In genomic region chr5:172844577-172844838, GRCh38 we compare ENCODE assay signal across 17 cellular contexts. TPM values are rescaled to one million over a fixed set of nuclear protein-coding genes. Genes with fewer than 3 reads are reported as not detected.
DNase-seq lines count a peak whose midpoint lies in the region; ATAC-seq and TF ChIP-seq lines count a peak whose summit lies in the region.
"Had no signal": no experiment of that assay in that cellular context is flagged by ENCODE, and none has a peak within 500 bp of the region (broad histone marks: within the 10 kb centered on the region; RNA-seq: fewer than 3 reads in every experiment).

No MANE protein-coding gene starts in this region.

- peak overlapping the region in 4 of 10 experiments; percentile 7 to 47 (median 32); a peak in 6 of 20 replicates for H3K4me3 ChIP-seq in BLaER1 treated with 17β-estradiol and CSF1 and Interleukin-3, amounts not matched to agents 10 nM and 100 nM
- peak overlapping the region; percentile 60 for H3K4me3 ChIP-seq in Loucy (ENCODE audit: low read length, poor library complexity, severe bottlenecking)
- no peak overlapping the region for H3K4me3 ChIP-seq in lower lobe of right lung
- H3K4me3 ChIP-seq: SJCRH30 had no signal

- H3K27ac Mint-ChIP-seq in stimulated activated naive B cell treated with anti-CD40 and anti-IgM and Interleukin-4, amounts not matched to agents 10 μg/mL and 1 μg/mL and 100 μg/mL, for 72 hours, result peak overlapping the region; percentile 88
- H3K27ac Mint-ChIP-seq: CD4-positive, CD25-positive, alpha-beta regulatory T cell had no signal

- peaks cover 0 to 34% (median 3%) of the 10 kb centered on the region in 11 experiments; a peak in 11 of 22 replicates for H4K20me1 ChIP-seq in BLaER1 treated with 17β-estradiol and CSF1 and Interleukin-3, amounts not matched to agents 10 nM and 100 nM
- H4K20me1 ChIP-seq in Loucy (ENCODE audit: insufficient read depth, low read length, poor library complexity, severe bottlenecking), result peaks cover 44% of the 10 kb centered on the region

- H3K4me3 Mint-ChIP-seq in stimulated activated naive B cell treated with anti-CD40 and anti-IgM and Interleukin-4, amounts not matched to agents 10 μg/mL and 1 μg/mL and 100 μg/mL, for 72 hours, result no peak overlapping the region
- H3K4me3 Mint-ChIP-seq: CD4-positive, CD25-positive, alpha-beta regulatory T cell had no signal

- H3K9me2 ChIP-seq in Loucy (replicated peaks; ENCODE audit: low read depth, low read length), result no peaks in the 10 kb centered on the region

- H3K9ac ChIP-seq in BLaER1 treated with 17β-estradiol and CSF1 and Interleukin-3, amounts not matched to agents 10 nM and 100 nM, result peak overlapping the region; percentile 0 to 79 (median 52); a peak in 20 of 22 replicates
- H3K9ac ChIP-seq in Loucy (ENCODE audit: low read depth, low read length, poor library complexity, severe bottlenecking), result peak overlapping the region; percentile 64

- H3K79me2 ChIP-seq in Loucy (ENCODE audit: insufficient read depth, low read length), result peaks cover 100% of the 10 kb centered on the region

- H3K9me3 ChIP-seq in BLaER1 treated with 17β-estradiol and CSF1 and Interleukin-3, amounts not matched to agents 10 nM and 100 nM (replicated peaks in 1 of 11), result no peaks in the 10 kb centered on the region
- H3K9me3 ChIP-seq in Loucy (ENCODE audit: insufficient read depth, low read depth, low read length) (no peaks in the 10 kb centered on the region), lower lobe of right lung (no peaks in the 10 kb centered on the region)
- H3K9me3 ChIP-seq: Caco-2, SJCRH30 had no signal

- H3K27ac ChIP-seq in BLaER1 treated with 17β-estradiol and CSF1 and Interleukin-3, amounts not matched to agents 10 nM and 100 nM, result peak overlapping the region in 10 of 11 experiments; percentile 28 to 87 (median 72); a peak in 19 of 22 replicates
- peak overlapping the region; percentile 21 for H3K27ac ChIP-seq in lower lobe of right lung
- H3K27ac ChIP-seq: SJCRH30 had no signal

- peaks cover 62 to 81% of the 10 kb centered on the region in 2 donors for H3K4me1 Mint-ChIP-seq in stimulated activated naive B cell treated with anti-CD40 and anti-IgM and Interleukin-4, amounts not matched to agents 10 μg/mL and 1 μg/mL and 100 μg/mL, for 72 hours

- no peak for TF ChIP-seq CTCF in Loucy (conservative IDR thresholded peaks at IDR 0.05; ENCODE audit: low read length)
- TF ChIP-seq CTCF in lower lobe of right lung (IDR thresholded peaks at IDR 0.05), result no peak

- peaks cover 20 to 41% of the 10 kb centered on the region in 2 donors for H3K36me3 Mint-ChIP-seq in stimulated activated naive B cell treated with anti-CD40 and anti-IgM and Interleukin-4, amounts not matched to agents 10 μg/mL and 1 μg/mL and 100 μg/mL, for 72 hours

- no peak for ATAC-seq in lower lobe of right lung
- ATAC-seq in stimulated activated naive B cell treated with anti-CD40 and anti-IgM and Interleukin-4, amounts not matched to agents 10 μg/mL and 1 μg/mL and 100 μg/mL, for 72 hours (replicated peaks), result no peak
- ATAC-seq: PC-3 had no signal

- H3K4me2 ChIP-seq in BLaER1 treated with 17β-estradiol and CSF1 and Interleukin-3, amounts not matched to agents 10 nM and 100 nM, result peak overlapping the region; percentile 77 to 100 (median 93)
- peak overlapping the region; percentile 81 for H3K4me2 ChIP-seq in Loucy (ENCODE audit: low read depth, low read length, poor library complexity, severe bottlenecking)

- peaks cover 81 to 100% (median 100%) of the 10 kb centered on the region in 10 experiments for H3K4me1 ChIP-seq in BLaER1 treated with 17β-estradiol and CSF1 and Interleukin-3, amounts not matched to agents 10 nM and 100 nM
- peaks cover 68% of the 10 kb centered on the region for H3K4me1 ChIP-seq in Loucy (ENCODE audit: insufficient read depth, low read length, poor library complexity, severe bottlenecking)
- H3K4me1 ChIP-seq in lower lobe of right lung, result peaks cover 65% of the 10 kb centered on the region

- peaks cover 0 to 67% (median 6%) of the 10 kb centered on the region in 11 experiments; a peak in 7 of 22 replicates for H3K36me3 ChIP-seq in BLaER1 treated with 17β-estradiol and CSF1 and Interleukin-3, amounts not matched to agents 10 nM and 100 nM
- peaks cover 7% of the 10 kb centered on the region; the same call in 1 of the 2 replicates for H3K36me3 ChIP-seq in Loucy (ENCODE audit: insufficient read depth, low read length)
- H3K36me3 ChIP-seq in lower lobe of right lung, result peaks cover 7% of the 10 kb centered on the region

- no peaks in the 10 kb centered on the region for H3F3A ChIP-seq in Loucy (ENCODE audit: low read depth)

- DNase-seq in lower lobe of right lung (no peak), A172 (ENCODE audit: low spot score) (no peak), amygdala (lab: John Stamatoyannopoulos, UW) (no peak), NCI-H524 (lab: John Stamatoyannopoulos, UW) (no peak)
- no peak for DNase-seq in stimulated activated naive B cell treated with anti-CD40 and anti-IgM and Interleukin-4, amounts not matched to agents 10 μg/mL and 1 μg/mL and 100 μg/mL, for 72 hours
- DNase-seq: Caco-2; CD4-positive, CD25-positive, alpha-beta regulatory T cell; GOT3; KG1; NCI-H1417; NCI-H187; NCI-H2227 treated with DMSO at 0.1 percent for 48 hours; NCI-H524 treated with DMSO at 0.1 percent for 48 hours; PC-3; SJCRH30 had no signal

- H3K27me3 ChIP-seq in BLaER1 treated with 17β-estradiol and CSF1 and Interleukin-3, amounts not matched to agents 10 nM and 100 nM, result no peaks in the 10 kb centered on the region
- H3K27me3 ChIP-seq in Loucy (ENCODE audit: insufficient read depth, low read length, poor library complexity, severe bottlenecking) (no peaks in the 10 kb centered on the region), lower lobe of right lung (ENCODE audit: low read depth) (no peaks in the 10 kb centered on the region)
- H3K27me3 ChIP-seq: SJCRH30 had no signal

- H3K27me3 Mint-ChIP-seq in stimulated activated naive B cell treated with anti-CD40 and anti-IgM and Interleukin-4, amounts not matched to agents 10 μg/mL and 1 μg/mL and 100 μg/mL, for 72 hours, result no peaks in the 10 kb centered on the region
- H3K27me3 Mint-ChIP-seq: CD4-positive, CD25-positive, alpha-beta regulatory T cell had no signal

- no peaks in the 10 kb centered on the region for H3K9me3 Mint-ChIP-seq in stimulated activated naive B cell treated with anti-CD40 and anti-IgM and Interleukin-4, amounts not matched to agents 10 μg/mL and 1 μg/mL and 100 μg/mL, for 72 hours

- no peak overlapping the region for H2AFZ ChIP-seq in Loucy (ENCODE audit: low read length)

- intact Hi-C loops in lower lobe of right lung (cut with DNase I), result no loop called here

RNA-seq across cellular contexts. Expression of gene ERGIC1, which starts 10.5 kb away (rescaled TPM):
- total RNA-seq in lower lobe of right lung, result 177 TPM
- total RNA-seq in A172 (2014; rRNA removed; shearing (Covaris generic)), result 87.2 and 91.6 TPM in 2 replicates
